ENCODE assay signal across 19 cellular contexts in genomic region chr4:186265683-186266648, GRCh38. TPM values are rescaled to one million over a fixed set of nuclear protein-coding genes. Genes with fewer than 3 reads are reported as not detected.
DNase-seq lines count a peak whose midpoint lies in the region; ATAC-seq lines count a peak whose summit lies in the region.
"Had no signal": no experiment of that assay in that cellular context is flagged by ENCODE, and none has a peak within 500 bp of the region (broad histone marks: within the 10 kb centered on the region; RNA-seq: fewer than 3 reads in every experiment).

Gene F11 (plus strand): TSS chr4:186266189. CDS start chr4:186267137, 948 bp downstream.

- peak within 1 kb of the TSS; percentile 18 for H3K4me3 ChIP-seq in adipocyte (ENCODE audit: low read length)
- peak within 1 kb of the TSS in 1 of 2 donors; percentile 32 for H3K4me3 ChIP-seq in muscle layer of duodenum (ENCODE audit: low read depth in 1 of 2, low read length in 2 of 2)
- H3K4me3 ChIP-seq in urinary bladder (ENCODE audit: low read depth, low read length), result peak within 1 kb of the TSS; percentile 9
- H3K4me3 ChIP-seq: BLaER1, sigmoid colon, SK-N-MC, testis had no signal

- H3K27ac ChIP-seq in muscle layer of duodenum (ENCODE audit: low read length) (peak within 1 kb of the TSS; percentile 58), urinary bladder (ENCODE audit: low read depth) (no peak within 1 kb of the TSS)
- H3K27ac ChIP-seq: BLaER1, epithelial cell of prostate, neutrophil, sigmoid colon, SK-N-MC, testis had no signal

- WGBS in urinary bladder, result 68% methylated on average over 10 of the region's 10 CpGs

- intact Hi-C loops in Right ventricle myocardium superior (cut with DNase I), result no loop called here

- H3K4me1 ChIP-seq in adipocyte (ENCODE audit: control insufficient read depth, insufficient read depth, low read length) (peaks cover 6% of the 10 kb centered on the region), muscle layer of duodenum (ENCODE audit: control insufficient read depth in 1 of 2, insufficient read depth in 2 of 2, low read length in 2 of 2) (no peaks in the 10 kb centered on the region), urinary bladder (ENCODE audit: insufficient read depth) (no peaks in the 10 kb centered on the region)
- H3K4me1 ChIP-seq: BLaER1, sigmoid colon had no signal

- H3K36me3 ChIP-seq in adipocyte (ENCODE audit: control insufficient read depth, insufficient read depth, low read length, severe bottlenecking), result no peaks in the 10 kb centered on the region
- H3K36me3 ChIP-seq in muscle layer of duodenum (ENCODE audit: control insufficient read depth in 1 of 2, insufficient read depth in 2 of 2, low read length in 2 of 2), result no peaks in the 10 kb centered on the region
- no peaks in the 10 kb centered on the region for H3K36me3 ChIP-seq in urinary bladder (ENCODE audit: insufficient read depth)
- H3K36me3 ChIP-seq: BLaER1, neutrophil, sigmoid colon had no signal

- H3K9ac ChIP-seq in adipocyte (ENCODE audit: low read length), result no peak within 1 kb of the TSS
- H3K9ac ChIP-seq: BLaER1 had no signal

- ATAC-seq in Right ventricle myocardium superior (ENCODE audit: poor library complexity), result no peak

- DNase-seq in adipocyte (ENCODE audit: low read depth), result no peak
- DNase-seq in iPS-NIHi7 (ENCODE audit: extremely low spot score), result peak; percentile 55
- no peak for DNase-seq in NCI-H446 (lab: John Stamatoyannopoulos, UW)
- no peak for DNase-seq in GOT3 (lab: John Stamatoyannopoulos, UW)
- no peak for DNase-seq in Right ventricle myocardium superior
- DNase-seq: activated CD4-positive, alpha-beta T cell treated with anti-CD3 and anti-CD28 coated beads, Interleukin-2, amount 50 U/mL, for 4 hours; kidney glomerular epithelial cell; NCI-H187 treated with DMSO at 0.1 percent for 48 hours; NCI-H510A; sigmoid colon; stimulated activated CD4-positive, alpha-beta T cell treated with anti-CD3 and anti-CD28 coated beads, Interleukin-4, amount 100 ng/mL, for 1 hour had no signal

- H3K9me3 ChIP-seq in adipocyte (ENCODE audit: control insufficient read depth, low read length), result no peaks in the 10 kb centered on the region
- no peaks in the 10 kb centered on the region for H3K9me3 ChIP-seq in muscle layer of duodenum (ENCODE audit: control insufficient read depth in 1 of 2, low read length in 2 of 2)
- H3K9me3 ChIP-seq: BLaER1, neutrophil, sigmoid colon, testis had no signal

- H3K27me3 ChIP-seq in adipocyte (replicated peaks; ENCODE audit: control insufficient read depth, insufficient read depth, low read length) (no peaks in the 10 kb centered on the region), muscle layer of duodenum (ENCODE audit: low read depth, low read length) (no peaks in the 10 kb centered on the region)
- H3K27me3 ChIP-seq: BLaER1, sigmoid colon, testis had no signal

RNA-seq across cellular contexts. Expression of gene F11, which starts in this region (rescaled TPM):
- total RNA-seq in urinary bladder (not detected), Right ventricle myocardium superior (0.40 TPM)
- polyA plus RNA-seq in urinary bladder, result 0.04 TPM
- total RNA-seq: activated T-helper 1 cell treated with anti-CD3 and anti-CD28 coated beads, Interleukin-12 subunit alpha, Interleukin-12 subunit beta, Interleukin-2, Interleukin-4 antibody, amounts not matched to agents 30 ng/mL and 10 ng/mL and 1 ng/mL, durations not matched to agents 14 hours and 24 hours and 36 hours had no signal
